12 cellular contexts compared by ENCODE assay signal in the genomic region with DNA sequence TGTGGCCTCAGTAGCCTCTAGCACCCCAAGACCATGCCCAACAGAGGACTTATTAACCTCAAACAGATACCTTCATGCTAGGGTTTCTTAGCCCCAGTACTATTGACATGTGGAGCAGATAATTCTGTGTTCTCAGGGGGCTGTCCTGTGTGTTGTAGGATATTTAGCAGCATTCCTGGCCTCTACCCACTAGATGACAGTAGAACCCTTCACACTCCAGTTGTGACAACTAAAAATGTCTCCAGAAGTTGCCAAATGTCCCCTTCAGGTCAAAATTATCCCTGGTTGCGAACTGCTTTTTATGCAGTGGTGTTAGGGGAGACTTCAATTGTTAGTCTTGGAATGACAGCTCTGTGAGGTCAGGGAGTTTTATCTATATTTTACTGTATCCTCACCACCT. TPM values are rescaled to one million over a fixed set of nuclear protein-coding genes. Genes with fewer than 3 reads are reported as not detected.
DNase-seq lines count a peak whose midpoint lies in the region; ATAC-seq, FAIRE-seq and TF ChIP-seq lines count a peak whose summit lies in the region.
"Had no signal": no experiment of that assay in that cellular context is flagged by ENCODE, and none has a peak within 500 bp of the region (broad histone marks: within the 10 kb centered on the region; RNA-seq: fewer than 3 reads in every experiment).

No MANE protein-coding gene starts in this region.

- H3K27me3 ChIP-seq in HepG2 (ENCODE audit: control insufficient read depth in 1 of 2, insufficient read depth in 2 of 2, low read length in 2 of 2) (peaks cover 1 to 11% of the 10 kb centered on the region in 2 experiments; a peak in 2 of 5 replicates), right lobe of liver (no peaks in the 10 kb centered on the region), foreskin keratinocyte (peaks cover 21% of the 10 kb centered on the region), upper lobe of left lung (no peaks in the 10 kb centered on the region)

- no peak overlapping the region for H3K9ac ChIP-seq in HepG2 (ENCODE audit: insufficient read depth, low read depth, low read length)

- TF ChIP-seq EP300 in HepG2 (IDR thresholded peaks at IDR 0.05; ENCODE audit: low read depth in 2 of 2, low read length in 2 of 2) (no peak), HepG2 (CRISPR knock-in tag; IDR thresholded peaks at IDR 0.05; ENCODE audit: borderline replicate concordance) (no peak), upper lobe of left lung (IDR thresholded peaks at IDR 0.05) (no peak)

- H3K9me3 ChIP-seq in HepG2 (ENCODE audit: low read length), result no peaks in the 10 kb centered on the region
- no peaks in the 10 kb centered on the region for H3K9me3 ChIP-seq in right lobe of liver
- no peaks in the 10 kb centered on the region for H3K9me3 ChIP-seq in upper lobe of left lung

- no peak overlapping the region for H3K27ac ChIP-seq in HepG2 (ENCODE audit: extremely low read length, insufficient read depth, low read length)
- no peak overlapping the region for H3K27ac ChIP-seq in right lobe of liver
- H3K27ac ChIP-seq in RWPE1, result no peak overlapping the region
- H3K27ac ChIP-seq in foreskin keratinocyte, result no peak overlapping the region
- no peak overlapping the region for H3K27ac ChIP-seq in upper lobe of left lung

- TF ChIP-seq POLR2A in HepG2 (IDR thresholded peaks at IDR 0.05; ENCODE audit: insufficient read depth in 1 of 2, low read depth in 2 of 2, low read length in 2 of 2) (no peak), right lobe of liver (IDR thresholded peaks at IDR 0.05) (no peak), upper lobe of left lung (IDR thresholded peaks at IDR 0.05) (no peak)

- no peaks in the 10 kb centered on the region for H3K79me2 ChIP-seq in HepG2 (ENCODE audit: insufficient read depth, low read length)

- H3K36me3 ChIP-seq in HepG2 (replicated peaks in 1 of 2; ENCODE audit: control insufficient read depth in 1 of 2, insufficient read depth in 2 of 2, low read length in 2 of 2) (no peaks in the 10 kb centered on the region), right lobe of liver (no peaks in the 10 kb centered on the region), upper lobe of left lung (no peaks in the 10 kb centered on the region)

- H2AFZ ChIP-seq in HepG2 (ENCODE audit: low read length), result no peak overlapping the region

- no peak for FAIRE-seq in HepG2 (lab: Jason Lieb, UNC)
- FAIRE-seq: G401.6 had no signal

- no TSS peak for BruUV-seq in HepG2 (replicated peaks; lab: Mats Ljungman, UMichigan)

- DNase-seq in HepG2 (ENCODE audit: low spot score), result no peak
- DNase-seq in right lobe of liver, result no peak
- DNase-seq in RWPE1 (ENCODE audit: low spot score), result no peak
- DNase-seq in foreskin keratinocyte, result no peak
- DNase-seq in NCI-H2171 (lab: John Stamatoyannopoulos, UW), result no peak
- no peak for DNase-seq in upper lobe of left lung
- DNase-seq: activated CD8-positive, alpha-beta memory T cell treated with anti-CD3 and anti-CD28 coated beads, Interleukin-2, amount 10 ng/mL, durations not matched to agents 7 days and 5 days; GOT3; NCI-H2081 had no signal

- no peak overlapping the region for H3K4me3 ChIP-seq in HepG2 (replicated peaks in 1 of 3; ENCODE audit: insufficient read depth in 1 of 3, low read depth in 2 of 3, low read length in 3 of 3)
- H3K4me3 ChIP-seq in right lobe of liver, result no peak overlapping the region
- H3K4me3 ChIP-seq in upper lobe of left lung, result no peak overlapping the region

- H3K4me2 ChIP-seq in HepG2 (ENCODE audit: low read depth, low read length), result no peak overlapping the region

- peak; percentile 20; the same call in 1 of the 2 replicates for TF ChIP-seq CTCF in HepG2 (CRISPR knock-in tag; IDR thresholded peaks at IDR 0.05)
- peak in 1 of 4 donors; percentile 7 for TF ChIP-seq CTCF in right lobe of liver (IDR thresholded peaks at IDR 0.05)
- TF ChIP-seq CTCF in RWPE1 (conservative IDR thresholded peaks at IDR 0.05; ENCODE audit: low read depth), result peak; percentile 17; the same call in 1 of the 2 replicates
- peak; percentile 63 for TF ChIP-seq CTCF in foreskin keratinocyte (conservative IDR thresholded peaks at IDR 0.05)
- no peak for TF ChIP-seq CTCF in upper lobe of left lung (IDR thresholded peaks at IDR 0.05)

- intact Hi-C loops in HepG2 (cut with micrococcal nuclease; ENCODE audit: unreplicated experiment), result no loop called here
- intact Hi-C loops in right lobe of liver (cut with DNase I), result no loop called here

- in situ Hi-C loops in HepG2 (cut with HindIII; ENCODE audit: extremely low pct_ligation_motif_present, low pct_unique_long_range_greater_than_20kb), result no loop called here

- H4K20me1 ChIP-seq in HepG2 (ENCODE audit: insufficient read depth, low read length), result no peaks in the 10 kb centered on the region

- no peaks in the 10 kb centered on the region for H3K4me1 ChIP-seq in HepG2 (ENCODE audit: insufficient read depth, low read length)
- no peaks in the 10 kb centered on the region for H3K4me1 ChIP-seq in right lobe of liver
- H3K4me1 ChIP-seq in foreskin keratinocyte, result no peaks in the 10 kb centered on the region
- peaks cover 0 to 4% (median 0%) of the 10 kb centered on the region in 4 donors for H3K4me1 ChIP-seq in upper lobe of left lung

- POLR2A ChIA-PET in HepG2 (lab: Yijun Ruan, JAX) (no interaction called here), RWPE1 (lab: Yijun Ruan, JAX; ENCODE audit: low non-redundant PET) (no interaction called here)

- CTCF ChIA-PET in HepG2 (lab: Yijun Ruan, JAX; ENCODE audit: low intra/inter-chr PET ratio, low total read pairs) (no interaction called here), RWPE1 (lab: Yijun Ruan, JAX) (interaction anchor here (0.7 to 2.0 kb wide), 5 partner anchors 31 to 440 kb away, joined by 3 to 6 read pairs (median 4); no protein-coding TSS in a partner anchor)

- WGBS in HepG2 (ENCODE audit: low lambda C conversion rate), result 0% methylated on average over 1 of the region's 1 CpG
- 0% methylated on average over 1 of the region's 1 CpG for WGBS in right lobe of liver (ENCODE audit: insufficient coverage, low coverage, low lambda C conversion rate, missing lambda C conversion rate)
- 0 to 62% methylated on average over 1 of the region's 1 CpG for WGBS in upper lobe of left lung, 2 donors

- no peak for TF ChIP-seq RAD21 in HepG2 (CRISPR knock-in tag; IDR thresholded peaks at IDR 0.05)

- ATAC-seq in HepG2 (no peak), right lobe of liver (no peak), foreskin keratinocyte (no peak), GM18870 (IDR thresholded peaks at IDR 0.05; ENCODE audit: unreplicated experiment) (no peak), upper lobe of left lung (ENCODE audit: low FRiP score in 2 of 2) (no peak), GM21528 (IDR thresholded peaks at IDR 0.05; ENCODE audit: low FRiP score, unreplicated experiment) (no peak)
- ATAC-seq: activated CD8-positive, alpha-beta memory T cell treated with anti-CD3 and anti-CD28 coated beads, Interleukin-2, amount 10 ng/mL, durations not matched to agents 7 days and 5 days had no signal

TF ChIP-seq in HepG2, 621 proteins besides CTCF, POLR2A, EP300 and RAD21:
- TF ChIP-seq RXRA (CRISPR knock-in tag; IDR thresholded peaks at IDR 0.05) (no peak), STAG1 (CRISPR knock-in tag; IDR thresholded peaks at IDR 0.05) (peak; percentile 24; the same call in 1 of the 2 replicates)

RNA-seq across cellular contexts. Expression of a gene that starts 8.1 kb away (rescaled TPM):
- 10.4 and 10.6 TPM in 2 replicates for total RNA-seq in HepG2 (2016; rRNA removed; fragmentation: Illumina TruSeq; extraction: Trizol)
- total RNA-seq in HepG2 (2016; cell fraction: cytosol; rRNA removed; fragmentation: Illumina TruSeq; extraction: Trizol; ENCODE audit: low read depth), result 9.3 and 10.1 TPM in 2 replicates
- 7.0 and 10.4 TPM in 2 replicates for total RNA-seq in HepG2 (2016; cell fraction: insoluble cytoplasmic fraction; rRNA removed; fragmentation: Illumina TruSeq; extraction: Trizol)
- 20.0 and 21.9 TPM in 2 replicates for total RNA-seq in HepG2 (2016; cell fraction: membrane; rRNA removed; fragmentation: Illumina TruSeq; extraction: Trizol)
- 9.8 and 10.4 TPM in 2 replicates for total RNA-seq in HepG2 (2016; cell fraction: nucleus; rRNA removed; fragmentation: Illumina TruSeq; extraction: Trizol)
- 12.9 and 13.5 TPM in 2 replicates for polyA plus RNA-seq in HepG2 (2011; rRNA removed)
- 9.7 and 10.7 TPM in 2 replicates for polyA plus RNA-seq in HepG2 (2011; cell fraction: cytosol; rRNA removed)
- 27.9 and 29.3 TPM in 2 replicates for polyA plus RNA-seq in HepG2 (2011; cell fraction: nucleus; rRNA removed)
- polyA plus RNA-seq in HepG2 (2012), result 18.2 and 19.5 TPM in 2 replicates
- 22.4 and 22.5 TPM in 2 replicates for polyA plus RNA-seq in HepG2 (2016; cell fraction: cytosol; fragmentation: Illumina TruSeq; extraction: Trizol; ENCODE audit: low read depth)
- 15.4 and 17.5 TPM in 2 replicates for polyA plus RNA-seq in HepG2 (2016; cell fraction: insoluble cytoplasmic fraction; fragmentation: Illumina TruSeq; extraction: Trizol; ENCODE audit: low read depth)
- polyA plus RNA-seq in HepG2 (2016; cell fraction: membrane; fragmentation: Illumina TruSeq; extraction: Trizol; ENCODE audit: low read depth), result 30.9 and 31.3 TPM in 2 replicates
- 30.3 and 31.2 TPM in 2 replicates for polyA plus RNA-seq in HepG2 (2016; cell fraction: nucleus; fragmentation: Illumina TruSeq; extraction: Trizol; ENCODE audit: insufficient read depth, low read depth)
- 12.3 TPM in 1 of 2 replicates, not detected in the other for polyA minus RNA-seq in HepG2 (2011; rRNA and poly(A)+ RNA removed; ENCODE audit: low replicate concordance)
- 8.1 and 9.6 TPM in 2 replicates for polyA minus RNA-seq in HepG2 (2011; cell fraction: cytosol; rRNA and poly(A)+ RNA removed)
- 14.3 and 14.5 TPM in 2 replicates for polyA minus RNA-seq in HepG2 (2011; cell fraction: nucleus; rRNA and poly(A)+ RNA removed)
- 1 to 10 TPM; 1.5 to 7.2 (median 2.7) TPM for total RNA-seq in right lobe of liver
- 7.4 and 8.7 TPM in 2 replicates for total RNA-seq in foreskin keratinocyte
- polyA plus RNA-seq in foreskin keratinocyte, result 6.0 and 7.2 TPM in 2 replicates
- 10 to 100 TPM; 11.5 to 30.0 (median 17.6) TPM for total RNA-seq in upper lobe of left lung

Comparison
In these comparisons a context has a peak if more than half of its experiments do, and no peak if none do; other contexts are left out.
1. CTCF ChIP-seq: peak in HepG2 (single experiment), RWPE1 (single experiment) and foreskin keratinocyte (single experiment); none in upper lobe of left lung (0 of 6).